9 cellular contexts compared by ENCODE assay signal in the genomic region with DNA sequence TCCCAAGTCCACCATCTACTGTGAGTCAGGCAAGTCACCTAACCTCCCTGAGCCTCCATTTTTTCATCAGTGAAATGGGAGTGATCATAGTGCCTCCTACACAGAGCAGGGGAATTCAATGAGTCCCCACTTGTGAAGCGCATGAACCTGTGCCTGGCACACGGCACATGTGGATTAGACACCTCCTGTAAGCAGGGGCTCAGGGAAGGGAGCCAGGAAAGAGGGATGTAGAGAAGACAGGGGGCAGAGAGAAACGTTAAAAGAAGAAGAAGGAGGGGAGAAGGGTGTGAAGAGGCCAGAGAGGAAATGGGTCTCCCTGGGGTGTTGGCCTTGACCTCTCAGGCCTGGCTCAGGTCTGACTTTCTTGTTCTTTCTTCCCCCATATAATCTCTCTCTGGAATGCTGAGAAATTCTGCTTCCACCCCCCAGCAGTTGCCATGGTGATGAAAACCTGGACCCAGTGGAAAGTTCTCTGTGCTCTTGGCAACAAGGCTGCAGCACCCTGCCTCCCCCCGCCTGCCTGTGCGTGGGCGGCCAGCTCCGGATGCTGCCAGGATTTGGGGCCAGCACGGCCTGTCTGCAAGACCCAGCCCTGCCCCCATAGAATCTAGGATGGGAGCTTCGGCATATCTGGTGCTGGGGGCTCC.
DNase-seq lines count a peak whose midpoint lies in the region; ATAC-seq and TF ChIP-seq lines count a peak whose summit lies in the region.
"Had no signal": no experiment of that assay in that cellular context is flagged by ENCODE, and none has a peak within 500 bp of the region (broad histone marks: within the 10 kb centered on the region; RNA-seq: fewer than 3 reads in every experiment).

No MANE protein-coding gene starts in this region.

- WGBS in mesodermal cell (ENCODE audit: insufficient coverage in 2 of 2), 2 experiments: 59 to 60% methylated on average over 6 to 9 of the region's 9 CpGs
- WGBS in prostate gland: 28% methylated on average over 9 of the region's 9 CpGs

- H3K36me3 ChIP-seq in mesodermal cell (ENCODE audit: control insufficient read depth, insufficient read depth, low read length): no peaks in the 10 kb centered on the region
- no peaks in the 10 kb centered on the region for H3K36me3 ChIP-seq in prostate gland

- TF ChIP-seq POLR2A in prostate gland (IDR thresholded peaks at IDR 0.05): no peak

- H3K9me3 ChIP-seq in mesodermal cell (ENCODE audit: control insufficient read depth, low read length) (no peaks in the 10 kb centered on the region), prostate gland (no peaks in the 10 kb centered on the region)

- H3K4me3 ChIP-seq in coronary artery: no peak overlapping the region
- H3K4me3 ChIP-seq in mesodermal cell (ENCODE audit: extremely low read depth, insufficient read depth, low read length, poor library complexity, severe bottlenecking): no peak overlapping the region
- no peak overlapping the region for H3K4me3 ChIP-seq in prostate gland

- no peaks in the 10 kb centered on the region for H3K27me3 ChIP-seq in prostate gland (replicated peaks; ENCODE audit: insufficient read depth)

- DNase-seq in NCI-H1092 treated with DMSO at 0.1 percent for 48 hours (lab: John Stamatoyannopoulos, UW) (peak; percentile 31), NCI-H1092 (lab: John Stamatoyannopoulos, UW) (no peak), coronary artery (ENCODE audit: low spot score) (peak; percentile 88), ureter (ENCODE audit: low spot score) (peak; percentile 54), prostate gland (ENCODE audit: low spot score) (no peak), NCI-H2029 treated with DMSO at 0.1 percent for 48 hours (lab: John Stamatoyannopoulos, UW) (no peak)

- H3K27ac ChIP-seq in coronary artery (peak overlapping the region in 1 of 2 donors; percentile 54), mesodermal cell (ENCODE audit: low read depth, low read length, severe bottlenecking) (peak overlapping the region; percentile 50), prostate gland (no peak overlapping the region)
- H3K27ac ChIP-seq: 22Rv1 had no signal

- intact Hi-C loops in prostate gland (cut with DNase I): no loop called here

- no peak for ATAC-seq in GM18873 (IDR thresholded peaks at IDR 0.05; ENCODE audit: low FRiP score, unreplicated experiment)

- no peaks in the 10 kb centered on the region for H3K4me1 ChIP-seq in mesodermal cell (ENCODE audit: control insufficient read depth, insufficient read depth, low read length, poor library complexity, severe bottlenecking)
- H3K4me1 ChIP-seq in prostate gland (replicated peaks): no peaks in the 10 kb centered on the region

- TF ChIP-seq CTCF in coronary artery (IDR thresholded peaks at IDR 0.05) (no peak), prostate gland (IDR thresholded peaks at IDR 0.05) (no peak)

Comparison
In these comparisons a context has a peak if more than half of its experiments do, and no peak if none do; other contexts are left out.
1. DNase-seq: peak in NCI-H1092 treated with DMSO at 0.1 percent for 48 hours (single experiment), coronary artery (single experiment) and ureter (single experiment); none in NCI-H1092 (single experiment), prostate gland (single experiment) and NCI-H2029 treated with DMSO at 0.1 percent for 48 hours (single experiment).